In the genomic region with DNA sequence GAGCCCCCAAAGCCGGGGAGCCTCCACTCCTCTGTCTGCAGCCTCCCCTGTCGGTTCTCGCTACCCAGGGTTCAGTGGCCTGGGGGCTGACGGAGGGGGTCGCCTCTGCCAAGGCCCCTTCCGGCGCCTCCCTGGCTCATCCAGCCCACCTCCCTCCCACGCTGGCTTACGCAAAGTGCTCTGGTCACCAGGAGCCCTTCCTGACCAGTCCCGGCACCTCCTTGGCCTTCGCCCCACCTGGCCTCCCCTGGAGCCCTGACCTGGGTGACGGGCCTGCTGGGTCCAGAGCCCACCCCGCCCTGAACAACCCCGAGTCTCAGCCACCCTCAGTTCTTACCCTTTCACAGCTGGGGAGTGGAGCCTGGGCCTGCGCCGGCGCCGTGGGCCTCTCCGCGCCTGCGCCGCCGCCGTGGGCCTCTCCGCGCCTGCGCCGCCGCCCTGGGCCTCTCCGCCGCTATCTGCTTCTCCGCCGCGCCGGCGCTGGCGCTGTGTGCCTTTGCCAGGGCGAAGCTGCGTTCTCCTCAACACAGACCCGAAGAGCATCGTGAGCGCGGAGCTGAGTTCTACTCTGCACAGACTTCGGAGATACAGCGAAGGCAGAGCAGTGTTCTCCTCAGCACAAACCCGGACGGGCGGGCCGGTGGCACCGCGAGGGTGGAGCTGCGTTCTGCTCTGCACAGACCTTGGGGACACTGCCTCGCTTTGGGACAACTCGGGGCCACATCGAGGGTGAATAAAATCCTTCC, we compare ENCODE assay signal across 1 cellular context.
A peak's percentile ranks its signal among the peaks of the same experiment; 100 is the strongest.
TF ChIP-seq lines count a peak whose summit lies in the region.
"Not testable (repeated sequence)": the region's sequence is repeated elsewhere in the genome, so short reads cannot be mapped to it uniquely, and the experiment has no call there.

No MANE protein-coding gene starts in this region.

TF ChIP-seq in K562, 482 proteins besides CTCF, POLR2A, EP300 and RAD21 (continued from another document):
- TF ChIP-seq, protein P1, sequence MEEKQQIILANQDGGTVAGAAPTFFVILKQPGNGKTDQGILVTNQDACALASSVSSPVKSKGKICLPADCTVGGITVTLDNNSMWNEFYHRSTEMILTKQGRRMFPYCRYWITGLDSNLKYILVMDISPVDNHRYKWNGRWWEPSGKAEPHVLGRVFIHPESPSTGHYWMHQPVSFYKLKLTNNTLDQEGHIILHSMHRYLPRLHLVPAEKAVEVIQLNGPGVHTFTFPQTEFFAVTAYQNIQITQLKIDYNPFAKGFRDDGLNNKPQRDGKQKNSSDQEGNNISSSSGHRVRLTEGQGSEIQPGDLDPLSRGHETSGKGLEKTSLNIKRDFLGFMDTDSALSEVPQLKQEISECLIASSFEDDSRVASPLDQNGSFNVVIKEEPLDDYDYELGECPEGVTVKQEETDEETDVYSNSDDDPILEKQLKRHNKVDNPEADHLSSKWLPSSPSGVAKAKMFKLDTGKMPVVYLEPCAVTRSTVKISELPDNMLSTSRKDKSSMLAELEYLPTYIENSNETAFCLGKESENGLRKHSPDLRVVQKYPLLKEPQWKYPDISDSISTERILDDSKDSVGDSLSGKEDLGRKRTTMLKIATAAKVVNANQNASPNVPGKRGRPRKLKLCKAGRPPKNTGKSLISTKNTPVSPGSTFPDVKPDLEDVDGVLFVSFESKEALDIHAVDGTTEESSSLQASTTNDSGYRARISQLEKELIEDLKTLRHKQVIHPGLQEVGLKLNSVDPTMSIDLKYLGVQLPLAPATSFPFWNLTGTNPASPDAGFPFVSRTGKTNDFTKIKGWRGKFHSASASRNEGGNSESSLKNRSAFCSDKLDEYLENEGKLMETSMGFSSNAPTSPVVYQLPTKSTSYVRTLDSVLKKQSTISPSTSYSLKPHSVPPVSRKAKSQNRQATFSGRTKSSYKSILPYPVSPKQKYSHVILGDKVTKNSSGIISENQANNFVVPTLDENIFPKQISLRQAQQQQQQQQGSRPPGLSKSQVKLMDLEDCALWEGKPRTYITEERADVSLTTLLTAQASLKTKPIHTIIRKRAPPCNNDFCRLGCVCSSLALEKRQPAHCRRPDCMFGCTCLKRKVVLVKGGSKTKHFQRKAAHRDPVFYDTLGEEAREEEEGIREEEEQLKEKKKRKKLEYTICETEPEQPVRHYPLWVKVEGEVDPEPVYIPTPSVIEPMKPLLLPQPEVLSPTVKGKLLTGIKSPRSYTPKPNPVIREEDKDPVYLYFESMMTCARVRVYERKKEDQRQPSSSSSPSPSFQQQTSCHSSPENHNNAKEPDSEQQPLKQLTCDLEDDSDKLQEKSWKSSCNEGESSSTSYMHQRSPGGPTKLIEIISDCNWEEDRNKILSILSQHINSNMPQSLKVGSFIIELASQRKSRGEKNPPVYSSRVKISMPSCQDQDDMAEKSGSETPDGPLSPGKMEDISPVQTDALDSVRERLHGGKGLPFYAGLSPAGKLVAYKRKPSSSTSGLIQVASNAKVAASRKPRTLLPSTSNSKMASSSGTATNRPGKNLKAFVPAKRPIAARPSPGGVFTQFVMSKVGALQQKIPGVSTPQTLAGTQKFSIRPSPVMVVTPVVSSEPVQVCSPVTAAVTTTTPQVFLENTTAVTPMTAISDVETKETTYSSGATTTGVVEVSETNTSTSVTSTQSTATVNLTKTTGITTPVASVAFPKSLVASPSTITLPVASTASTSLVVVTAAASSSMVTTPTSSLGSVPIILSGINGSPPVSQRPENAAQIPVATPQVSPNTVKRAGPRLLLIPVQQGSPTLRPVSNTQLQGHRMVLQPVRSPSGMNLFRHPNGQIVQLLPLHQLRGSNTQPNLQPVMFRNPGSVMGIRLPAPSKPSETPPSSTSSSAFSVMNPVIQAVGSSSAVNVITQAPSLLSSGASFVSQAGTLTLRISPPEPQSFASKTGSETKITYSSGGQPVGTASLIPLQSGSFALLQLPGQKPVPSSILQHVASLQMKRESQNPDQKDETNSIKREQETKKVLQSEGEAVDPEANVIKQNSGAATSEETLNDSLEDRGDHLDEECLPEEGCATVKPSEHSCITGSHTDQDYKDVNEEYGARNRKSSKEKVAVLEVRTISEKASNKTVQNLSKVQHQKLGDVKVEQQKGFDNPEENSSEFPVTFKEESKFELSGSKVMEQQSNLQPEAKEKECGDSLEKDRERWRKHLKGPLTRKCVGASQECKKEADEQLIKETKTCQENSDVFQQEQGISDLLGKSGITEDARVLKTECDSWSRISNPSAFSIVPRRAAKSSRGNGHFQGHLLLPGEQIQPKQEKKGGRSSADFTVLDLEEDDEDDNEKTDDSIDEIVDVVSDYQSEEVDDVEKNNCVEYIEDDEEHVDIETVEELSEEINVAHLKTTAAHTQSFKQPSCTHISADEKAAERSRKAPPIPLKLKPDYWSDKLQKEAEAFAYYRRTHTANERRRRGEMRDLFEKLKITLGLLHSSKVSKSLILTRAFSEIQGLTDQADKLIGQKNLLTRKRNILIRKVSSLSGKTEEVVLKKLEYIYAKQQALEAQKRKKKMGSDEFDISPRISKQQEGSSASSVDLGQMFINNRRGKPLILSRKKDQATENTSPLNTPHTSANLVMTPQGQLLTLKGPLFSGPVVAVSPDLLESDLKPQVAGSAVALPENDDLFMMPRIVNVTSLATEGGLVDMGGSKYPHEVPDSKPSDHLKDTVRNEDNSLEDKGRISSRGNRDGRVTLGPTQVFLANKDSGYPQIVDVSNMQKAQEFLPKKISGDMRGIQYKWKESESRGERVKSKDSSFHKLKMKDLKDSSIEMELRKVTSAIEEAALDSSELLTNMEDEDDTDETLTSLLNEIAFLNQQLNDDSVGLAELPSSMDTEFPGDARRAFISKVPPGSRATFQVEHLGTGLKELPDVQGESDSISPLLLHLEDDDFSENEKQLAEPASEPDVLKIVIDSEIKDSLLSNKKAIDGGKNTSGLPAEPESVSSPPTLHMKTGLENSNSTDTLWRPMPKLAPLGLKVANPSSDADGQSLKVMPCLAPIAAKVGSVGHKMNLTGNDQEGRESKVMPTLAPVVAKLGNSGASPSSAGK (IDR thresholded peaks at IDR 0.05), result peak; percentile 23; the same call in 1 of the 2 replicates
- peak; percentile 35 for TF ChIP-seq RBBP5 (IDR thresholded peaks at IDR 0.05; ENCODE audit: borderline replicate concordance, insufficient read depth, low read length, poor library complexity, severe bottlenecking)
- TF ChIP-seq L3MBTL2 (IDR thresholded peaks at IDR 0.05), result peak; percentile 64
- 0 out of 4 replicates have a peak, but pooled peaks of 1 of the 2 experiments have one; percentile 30 for TF ChIP-seq MAZ (CRISPR knock-in tag; conservative IDR thresholded peaks at IDR 0.05 in 1 of 2, IDR thresholded peaks at IDR 0.05 in 1 of 2)
- peak; percentile 74 for TF ChIP-seq CXXC5 (CRISPR knock-in tag; IDR thresholded peaks at IDR 0.05)
- TF ChIP-seq, protein P2, sequence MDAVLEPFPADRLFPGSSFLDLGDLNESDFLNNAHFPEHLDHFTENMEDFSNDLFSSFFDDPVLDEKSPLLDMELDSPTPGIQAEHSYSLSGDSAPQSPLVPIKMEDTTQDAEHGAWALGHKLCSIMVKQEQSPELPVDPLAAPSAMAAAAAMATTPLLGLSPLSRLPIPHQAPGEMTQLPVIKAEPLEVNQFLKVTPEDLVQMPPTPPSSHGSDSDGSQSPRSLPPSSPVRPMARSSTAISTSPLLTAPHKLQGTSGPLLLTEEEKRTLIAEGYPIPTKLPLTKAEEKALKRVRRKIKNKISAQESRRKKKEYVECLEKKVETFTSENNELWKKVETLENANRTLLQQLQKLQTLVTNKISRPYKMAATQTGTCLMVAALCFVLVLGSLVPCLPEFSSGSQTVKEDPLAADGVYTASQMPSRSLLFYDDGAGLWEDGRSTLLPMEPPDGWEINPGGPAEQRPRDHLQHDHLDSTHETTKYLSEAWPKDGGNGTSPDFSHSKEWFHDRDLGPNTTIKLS (IDR thresholded peaks at IDR 0.05; ENCODE audit: borderline replicate concordance, low read depth), result 0 out of 2 replicates have a peak, but pooled peaks have one; percentile 32
- TF ChIP-seq ATF1 (CRISPR knock-in tag; IDR thresholded peaks at IDR 0.05), result not testable (repeated sequence)
- peak; percentile 15; the same call in 1 of the 2 replicates for TF ChIP-seq ATF1 (tag; IDR thresholded peaks at IDR 0.05)
- TF ChIP-seq POLR2G (IDR thresholded peaks at IDR 0.05; ENCODE audit: low read depth, low read length), result peak; percentile 71
- 0 out of 2 replicates have a peak, but pooled peaks have one; percentile 20 for TF ChIP-seq ZFX (CRISPR knock-in tag; IDR thresholded peaks at IDR 0.05)
- TF ChIP-seq RBFOX2 (IDR thresholded peaks at IDR 0.05; ENCODE audit: low read depth, low read length), result peak; percentile 64; the same call in 1 of the 2 replicates
- TF ChIP-seq CTBP1 (IDR thresholded peaks at IDR 0.05; ENCODE audit: borderline replicate concordance), result peak; percentile 48; the same call in 1 of the 2 replicates
- 0 out of 2 replicates have a peak, but pooled peaks have one; percentile 45 for TF ChIP-seq SUPT5H (IDR thresholded peaks at IDR 0.05)
- TF ChIP-seq MTA3 (IDR thresholded peaks at IDR 0.05; ENCODE audit: borderline replicate concordance), result peak; percentile 40; the same call in 1 of the 2 replicates
- TF ChIP-seq, protein P3, sequence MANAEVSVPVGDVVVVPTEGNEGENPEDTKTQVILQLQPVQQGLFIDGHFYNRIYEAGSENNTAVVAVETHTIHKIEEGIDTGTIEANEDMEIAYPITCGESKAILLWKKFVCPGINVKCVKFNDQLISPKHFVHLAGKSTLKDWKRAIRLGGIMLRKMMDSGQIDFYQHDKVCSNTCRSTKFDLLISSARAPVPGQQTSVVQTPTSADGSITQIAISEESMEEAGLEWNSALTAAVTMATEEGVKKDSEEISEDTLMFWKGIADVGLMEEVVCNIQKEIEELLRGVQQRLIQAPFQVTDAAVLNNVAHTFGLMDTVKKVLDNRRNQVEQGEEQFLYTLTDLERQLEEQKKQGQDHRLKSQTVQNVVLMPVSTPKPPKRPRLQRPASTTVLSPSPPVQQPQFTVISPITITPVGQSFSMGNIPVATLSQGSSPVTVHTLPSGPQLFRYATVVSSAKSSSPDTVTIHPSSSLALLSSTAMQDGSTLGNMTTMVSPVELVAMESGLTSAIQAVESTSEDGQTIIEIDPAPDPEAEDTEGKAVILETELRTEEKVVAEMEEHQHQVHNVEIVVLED (CRISPR knock-in tag; IDR thresholded peaks at IDR 0.05), result 0 out of 2 replicates have a peak, but pooled peaks have one; percentile 30
- peak; percentile 87 for TF ChIP-seq HNRNPLL (IDR thresholded peaks at IDR 0.05; ENCODE audit: low read depth, low read length, poor library complexity, severe bottlenecking)
